In genomic region chr9:4544714-4545113, GRCh38 we compare ENCODE assay signal across 5 cellular contexts. TPM values are rescaled to one million over a fixed set of nuclear protein-coding genes. Genes with fewer than 3 reads are reported as not detected.
"Had no signal": no experiment of that assay in that cellular context is flagged by ENCODE, and none has a peak within 500 bp of the region (broad histone marks: within the 10 kb centered on the region; RNA-seq: fewer than 3 reads in every experiment).

No MANE protein-coding gene starts in this region.

RNA-seq across cellular contexts. Expression of gene SLC1A1, which starts 54.4 kb away (rescaled TPM):
- total RNA-seq: activated CD4-positive, alpha-beta memory T cell treated with anti-CD3 and anti-CD28 coated beads for 36 hours; activated CD4-positive, alpha-beta T cell treated with anti-CD3 and anti-CD28 coated beads, Interleukin-2, amount 10 ng/mL, durations not matched to agents 24 days and 14 days; activated naive CD4-positive, alpha-beta T cell treated with anti-CD3 and anti-CD28 coated beads for 36 hours; activated T-helper 1 cell treated with anti-CD3 and anti-CD28 coated beads, Interleukin-12 subunit alpha, Interleukin-12 subunit beta, Interleukin-2, Interleukin-4 antibody, amounts not matched to agents 30 ng/mL and 10 ng/mL and 1 ng/mL, durations not matched to agents 14 hours and 24 hours and 36 hours; T-helper 2 cell treated with Interferon-gamma antibody and Interleukin-4, amounts not matched to agents 100 ng/mL and 5 ng/mL, for 36 hours had no signal
